1 cellular context compared by ENCODE assay signal in genomic region chr2:46634905-46635304, GRCh38.
TF ChIP-seq lines count a peak whose summit lies in the region.

No MANE protein-coding gene starts in this region.

TF ChIP-seq in IMR-90, 13 proteins besides CTCF, POLR2A, EP300 and RAD21:
- TF ChIP-seq MAFK (IDR thresholded peaks at IDR 0.05; ENCODE audit: low read depth, low read length) (no peak), SMC3 (IDR thresholded peaks at IDR 0.05; ENCODE audit: low read depth, low read length) (no peak), RCOR1 (IDR thresholded peaks at IDR 0.05; ENCODE audit: insufficient replicate concordance, low read length) (no peak), FOS (IDR thresholded peaks at IDR 0.05; ENCODE audit: low read depth, low read length) (no peak), MXI1 (IDR thresholded peaks at IDR 0.05; ENCODE audit: borderline replicate concordance, low read depth, low read length) (no peak), MAZ (IDR thresholded peaks at IDR 0.05; ENCODE audit: borderline replicate concordance, low read depth, low read length) (no peak)
- TF ChIP-seq, protein P1, sequence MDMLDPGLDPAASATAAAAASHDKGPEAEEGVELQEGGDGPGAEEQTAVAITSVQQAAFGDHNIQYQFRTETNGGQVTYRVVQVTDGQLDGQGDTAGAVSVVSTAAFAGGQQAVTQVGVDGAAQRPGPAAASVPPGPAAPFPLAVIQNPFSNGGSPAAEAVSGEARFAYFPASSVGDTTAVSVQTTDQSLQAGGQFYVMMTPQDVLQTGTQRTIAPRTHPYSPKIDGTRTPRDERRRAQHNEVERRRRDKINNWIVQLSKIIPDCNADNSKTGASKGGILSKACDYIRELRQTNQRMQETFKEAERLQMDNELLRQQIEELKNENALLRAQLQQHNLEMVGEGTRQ (IDR thresholded peaks at IDR 0.05; ENCODE audit: low read depth, low read length) = no peak
